8 cellular contexts compared by ENCODE assay signal in genomic region chr6:4008324-4009047, GRCh38.
A peak's percentile ranks its signal among the peaks of the same experiment; 100 is the strongest.
DNase-seq lines count a peak whose midpoint lies in the region; ATAC-seq and TF ChIP-seq lines count a peak whose summit lies in the region.

No MANE protein-coding gene starts in this region.

- H3K9ac ChIP-seq in PC-3 (ENCODE audit: low read length) = no peak overlapping the region

- H3K9me3 ChIP-seq in PC-3 (ENCODE audit: low read length) = no peaks in the 10 kb centered on the region

- no peaks in the 10 kb centered on the region for H3F3A ChIP-seq in PC-3 (ENCODE audit: low read length, unreplicated experiment)

- H3K27ac ChIP-seq in PC-3 (ENCODE audit: low read length) = no peak overlapping the region

- H3K27ac Mint-ChIP-seq in memory B cell = no peak overlapping the region

- BruUV-seq in PC-3 (replicated peaks; lab: Mats Ljungman, UMichigan) = no TSS peak

- peak; percentile 72 for TF ChIP-seq CTCF in PC-3 (conservative IDR thresholded peaks at IDR 0.05; ENCODE audit: low read depth, low read length)

- peaks cover 14% of the 10 kb centered on the region for H3K4me1 ChIP-seq in PC-3 (ENCODE audit: insufficient read depth, low read length)

- no peak overlapping the region for H2AFZ ChIP-seq in PC-3 (ENCODE audit: low read length)

- peaks cover 4% of the 10 kb centered on the region; the same call in 1 of the 2 replicates for H3K36me3 ChIP-seq in PC-3 (ENCODE audit: low read depth, low read length)

- POLR2A ChIA-PET in PC-3 (lab: Charles Lee; ENCODE audit: unreplicated experiment) = interaction anchor here (0.6 kb wide), 1 partner anchor 164 kb away, joined by 9 read pairs; no protein-coding TSS in a partner anchor

- no peaks in the 10 kb centered on the region for H3K27me3 ChIP-seq in PC-3 (ENCODE audit: low read length)

- peaks cover 24% of the 10 kb centered on the region for H3K4me1 Mint-ChIP-seq in memory B cell

- no peak overlapping the region for H3K4me3 ChIP-seq in PC-3 (ENCODE audit: low read length)

- CTCF ChIA-PET in PC-3 (lab: Charles Lee) = interaction anchor here (0.6 to 1.0 kb wide), 2 partner anchors 10 to 120 kb away, joined by 3 read pairs; no protein-coding TSS in a partner anchor

- H3K27me3 Mint-ChIP-seq in memory B cell = no peaks in the 10 kb centered on the region

- H3K9me2 ChIP-seq in PC-3 (replicated peaks; ENCODE audit: low read length) = no peaks in the 10 kb centered on the region

- no peak overlapping the region for H3K4me2 ChIP-seq in PC-3 (ENCODE audit: low read length)

- H3K79me2 ChIP-seq in PC-3 (ENCODE audit: low read length) = peaks cover 29% of the 10 kb centered on the region

- intact Hi-C loops in PC-3 (cut with micrococcal nuclease) = loop anchor here (1.0 kb wide), 1 partner anchor 266 kb away; no protein-coding TSS in a partner anchor

- no peaks in the 10 kb centered on the region for H3K9me3 Mint-ChIP-seq in memory B cell

- peaks cover 8% of the 10 kb centered on the region for H3K36me3 Mint-ChIP-seq in memory B cell

- no peaks in the 10 kb centered on the region for H4K20me1 ChIP-seq in PC-3 (ENCODE audit: low read length)

- no peak overlapping the region for H3K4me3 Mint-ChIP-seq in memory B cell

- DNase-seq in COR-L47 (lab: John Stamatoyannopoulos, UW) (peak; percentile 33), PC-3 (peak; percentile 79), cerebellum (ENCODE audit: low spot score) (peak; percentile 33), memory B cell (ENCODE audit: low spot score in 2 of 2) (peak in 1 of 2 donors; percentile 36)
- no peak for DNase-seq in activated CD4-positive, alpha-beta T cell treated with anti-CD3 and anti-CD28 coated beads, Interleukin-2, amount 50 U/mL, for 48 hours

- ATAC-seq in HG03378 (IDR thresholded peaks at IDR 0.05; ENCODE audit: unreplicated experiment) (peak; percentile 62), PC-3 (peak; percentile 73), memory B cell (ENCODE audit: low read depth) (peak; percentile 58), GM21423 (IDR thresholded peaks at IDR 0.05; ENCODE audit: unreplicated experiment) (no peak), GM21723 (IDR thresholded peaks at IDR 0.05; ENCODE audit: unreplicated experiment) (no peak)

Comparison
In these comparisons a context has a peak if more than half of its experiments do, and no peak if none do; other contexts are left out.
1. DNase-seq: peak in COR-L47 (single experiment), PC-3 (single experiment) and cerebellum (single experiment); none in activated CD4-positive, alpha-beta T cell treated with anti-CD3 and anti-CD28 coated beads, Interleukin-2, amount 50 U/mL, for 48 hours (0 of 2).
2. ATAC-seq: peak in HG03378 (single experiment), PC-3 (single experiment) and memory B cell (single experiment); none in GM21423 (single experiment) and GM21723 (single experiment).